Comparison of ENCODE assay signal across 8 cellular contexts in genomic region chr6:125749112-125749863, GRCh38. TPM values are rescaled to one million over a fixed set of nuclear protein-coding genes. Genes with fewer than 3 reads are reported as not detected.
DNase-seq lines count a peak whose midpoint lies in the region; ATAC-seq and TF ChIP-seq lines count a peak whose summit lies in the region.

Gene HEY2 (plus strand): TSS chr6:125749632. CDS start chr6:125749777, 145 bp downstream.

- TF ChIP-seq POLR2A in suprapubic skin (IDR thresholded peaks at IDR 0.05) = no peak

- H3K79me2 ChIP-seq in SK-N-SH (ENCODE audit: insufficient read depth) = no peaks in the 10 kb centered on the region

- H3K27me3 ChIP-seq in H7 (ENCODE audit: control insufficient read depth, insufficient read depth, low read length) (peaks cover 14% of the 10 kb centered on the region), SK-N-SH (ENCODE audit: insufficient read depth) (peaks cover 67% of the 10 kb centered on the region), suprapubic skin (peaks cover 63% of the 10 kb centered on the region)

- peaks cover 23% of the 10 kb centered on the region for H3K4me1 ChIP-seq in ES-I3 (ENCODE audit: insufficient read depth, low read length)
- peaks cover 0 to 18% of the 10 kb centered on the region in 2 experiments; a peak in 2 of 4 replicates for H3K4me1 ChIP-seq in SK-N-SH (ENCODE audit: control insufficient read depth in 1 of 2, insufficient read depth in 2 of 2, low read depth in 1 of 2, low read length in 1 of 2)
- peaks cover 34% of the 10 kb centered on the region for H3K4me1 ChIP-seq in suprapubic skin

- POLR2A ChIA-PET in SK-N-SH (lab: Yijun Ruan, JAX) = no interaction called here

- no peak for TF ChIP-seq RAD21 in SK-N-SH (IDR thresholded peaks at IDR 0.05; ENCODE audit: low read length)

- CTCF ChIA-PET in SK-N-SH (lab: Yijun Ruan, JAX) = interaction anchor here (0.6 to 3.3 kb wide), 3 partner anchors 9 to 438 kb away, joined by 3 to 23 read pairs (median 3); no protein-coding TSS in a partner anchor

- H3K9me2 ChIP-seq in SK-N-SH = no peaks in the 10 kb centered on the region

- peak within 1 kb of the TSS; percentile 80; the same call in 1 of the 2 replicates for H2AFZ ChIP-seq in SK-N-SH (ENCODE audit: low read depth)

- H3K9ac ChIP-seq in ES-I3 (ENCODE audit: low read depth, low read length) (peak within 1 kb of the TSS; percentile 76), SK-N-SH (no peak within 1 kb of the TSS)

- peak; percentile 97 for DNase-seq in H7
- peak; percentile 86 for DNase-seq in M059J (ENCODE audit: low read depth)
- DNase-seq in SK-N-SH = peak; percentile 99
- peak; percentile 92 for DNase-seq in activated naive CD8-positive, alpha-beta T cell treated with anti-CD3 and anti-CD28 coated beads for 36 hours
- DNase-seq in glutamatergic neuron = peak; percentile 96
- peak; percentile 78 for DNase-seq in omental fat pad (ENCODE audit: low spot score)
- peak; percentile 93 to 94 for DNase-seq in suprapubic skin (ENCODE audit: low spot score in 2 of 2)

- no peaks in the 10 kb centered on the region for H4K20me1 ChIP-seq in SK-N-SH (ENCODE audit: insufficient read depth)

- H3K9me3 ChIP-seq in ES-I3 (ENCODE audit: control insufficient read depth, insufficient read depth, low read length) (no peaks in the 10 kb centered on the region), SK-N-SH (no peaks in the 10 kb centered on the region), suprapubic skin (no peaks in the 10 kb centered on the region)

- H3K27me3 Mint-ChIP-seq in activated naive CD8-positive, alpha-beta T cell treated with anti-CD3 and anti-CD28 coated beads for 36 hours = peaks cover 66% of the 10 kb centered on the region
- peaks cover 10% of the 10 kb centered on the region for H3K27me3 Mint-ChIP-seq in glutamatergic neuron (ENCODE audit: unreplicated experiment)

- peak within 1 kb of the TSS; percentile 93 for H3K4me2 ChIP-seq in SK-N-SH

- H3K9me3 Mint-ChIP-seq in activated naive CD8-positive, alpha-beta T cell treated with anti-CD3 and anti-CD28 coated beads for 36 hours = no peaks in the 10 kb centered on the region
- peaks cover 4% of the 10 kb centered on the region for H3K9me3 Mint-ChIP-seq in glutamatergic neuron (ENCODE audit: unreplicated experiment)

- peak within 1 kb of the TSS; percentile 80 for H3K4me3 Mint-ChIP-seq in activated naive CD8-positive, alpha-beta T cell treated with anti-CD3 and anti-CD28 coated beads for 36 hours
- peak within 1 kb of the TSS; percentile 98 for H3K4me3 Mint-ChIP-seq in glutamatergic neuron (ENCODE audit: unreplicated experiment)

- TF ChIP-seq EP300 in SK-N-SH (IDR thresholded peaks at IDR 0.05; ENCODE audit: borderline replicate concordance in 1 of 2, low read depth in 1 of 2, low read length in 1 of 2) (no peak), suprapubic skin (IDR thresholded peaks at IDR 0.05) (no peak)

- H3K4me3 ChIP-seq in H7 (ENCODE audit: insufficient read depth, low read depth, low read length) (peak within 1 kb of the TSS; percentile 90), SK-N-SH (ENCODE audit: low read depth in 2 of 2, low read length in 1 of 2) (peak within 1 kb of the TSS; percentile 55 to 61), suprapubic skin (peak within 1 kb of the TSS; percentile 70)

- H3K36me3 ChIP-seq in ES-I3 (ENCODE audit: insufficient read depth, low read length) (no peaks in the 10 kb centered on the region), H7 (replicated peaks; ENCODE audit: control insufficient read depth, insufficient read depth, low read length) (no peaks in the 10 kb centered on the region; the same call in 1 of the 2 replicates), SK-N-SH (replicated peaks in 1 of 2; ENCODE audit: control insufficient read depth in 1 of 2, insufficient read depth in 2 of 2, low read length in 1 of 2) (no peaks in the 10 kb centered on the region), suprapubic skin (no peaks in the 10 kb centered on the region)

- H3K27ac Mint-ChIP-seq in activated naive CD8-positive, alpha-beta T cell treated with anti-CD3 and anti-CD28 coated beads for 36 hours = no peak within 1 kb of the TSS
- H3K27ac Mint-ChIP-seq in glutamatergic neuron (ENCODE audit: unreplicated experiment) = peak within 1 kb of the TSS; percentile 78

- peaks cover 42% of the 10 kb centered on the region for H3K4me1 Mint-ChIP-seq in activated naive CD8-positive, alpha-beta T cell treated with anti-CD3 and anti-CD28 coated beads for 36 hours
- peaks cover 7% of the 10 kb centered on the region for H3K4me1 Mint-ChIP-seq in glutamatergic neuron (ENCODE audit: low read depth, unreplicated experiment)

- WGBS in SK-N-SH (ENCODE audit: low lambda C conversion rate) = 0% methylated on average over 15 of the region's 103 CpGs
- WGBS in suprapubic skin = under 1% methylated on average over 39 of the region's 103 CpGs

- no peak within 1 kb of the TSS for H3K27ac ChIP-seq in SK-N-SH (ENCODE audit: low read depth in 2 of 2, low read length in 1 of 2)
- peak within 1 kb of the TSS; percentile 86 for H3K27ac ChIP-seq in suprapubic skin

- TF ChIP-seq CTCF in SK-N-SH (IDR thresholded peaks at IDR 0.05) (no peak), glutamatergic neuron (IDR thresholded peaks at IDR 0.05; ENCODE audit: partially characterized antibody, unreplicated experiment) (no peak), omental fat pad (IDR thresholded peaks at IDR 0.05) (peak in 1 of 3 donors; percentile 4), suprapubic skin (IDR thresholded peaks at IDR 0.05) (peak in 1 of 2 donors; percentile 14)

- H3F3A ChIP-seq in SK-N-SH (replicated peaks; ENCODE audit: insufficient read depth) = no peaks in the 10 kb centered on the region

- H3K36me3 Mint-ChIP-seq in activated naive CD8-positive, alpha-beta T cell treated with anti-CD3 and anti-CD28 coated beads for 36 hours = no peaks in the 10 kb centered on the region
- H3K36me3 Mint-ChIP-seq in glutamatergic neuron (ENCODE audit: unreplicated experiment) = no peaks in the 10 kb centered on the region

- peak; percentile 97 for ATAC-seq in omental fat pad (ENCODE audit: low FRiP score)

TF ChIP-seq in SK-N-SH, 30 proteins besides CTCF, POLR2A, EP300 and RAD21:
- TF ChIP-seq SIN3A (IDR thresholded peaks at IDR 0.05; ENCODE audit: borderline replicate concordance, low read depth, low read length) (no peak), MAX (IDR thresholded peaks at IDR 0.05; ENCODE audit: low read depth) (no peak; the same call in 1 of the 2 replicates), USF2 (IDR thresholded peaks at IDR 0.05; ENCODE audit: borderline replicate concordance, low read depth, low read length) (no peak), CHD2 (IDR thresholded peaks at IDR 0.05; ENCODE audit: low read length, partially characterized antibody) (no peak), USF1 (IDR thresholded peaks at IDR 0.05; ENCODE audit: borderline replicate concordance, low read depth) (no peak), MXI1 (IDR thresholded peaks at IDR 0.05; ENCODE audit: low read depth, low read length) (peak; percentile 30; the same call in 1 of the 2 replicates), TAF1 (IDR thresholded peaks at IDR 0.05; ENCODE audit: borderline replicate concordance, low read depth, low read length) (no peak), PBX3 (IDR thresholded peaks at IDR 0.05) (no peak), MEF2A (IDR thresholded peaks at IDR 0.05; ENCODE audit: borderline replicate concordance, low read depth) (no peak), GATA2 (CRISPR knock-in tag; IDR thresholded peaks at IDR 0.05) (no peak), YY1 (IDR thresholded peaks at IDR 0.05; ENCODE audit: low read depth) (no peak), NRF1 (IDR thresholded peaks at IDR 0.05; ENCODE audit: low read depth, low read length) (no peak), RCOR1 (IDR thresholded peaks at IDR 0.05; ENCODE audit: low read length) (0 out of 2 replicates have a peak, but pooled peaks have one; percentile 37), RXRA (IDR thresholded peaks at IDR 0.05; ENCODE audit: borderline replicate concordance, low read depth) (no peak), NFIC (IDR thresholded peaks at IDR 0.05; ENCODE audit: borderline replicate concordance) (no peak), TEAD4 (IDR thresholded peaks at IDR 0.05; ENCODE audit: borderline replicate concordance, insufficient read depth) (no peak)

RNA-seq across cellular contexts. Expression of gene HEY2, which starts in this region (rescaled TPM):
- total RNA-seq in H7 (2014; rRNA removed; shearing (Covaris generic)) = 19.3 and 30.4 TPM in 2 replicates
- not detected in 2 replicates for total RNA-seq in M059J (2014; rRNA removed; shearing (Covaris generic))
- polyA plus RNA-seq in SK-N-SH (2012; rRNA removed) = not detected in 2 replicates
- polyA plus RNA-seq in SK-N-SH (2012; cell fraction: cytosol; rRNA removed) = not detected in 2 replicates
- not detected in 2 replicates for polyA plus RNA-seq in SK-N-SH (2012; cell fraction: nucleus; rRNA removed)
- not detected for total RNA-seq in activated naive CD8-positive, alpha-beta T cell treated with anti-CD3 and anti-CD28 coated beads for 36 hours
- total RNA-seq in glutamatergic neuron (ENCODE audit: unreplicated experiment) (2.1 TPM), omental fat pad (1 to 10 TPM in 3 of 4 donors, under 1 TPM in 1; 0.24 to 3.2 (median 1.5) TPM), suprapubic skin (1 to 10 TPM in 3 of 4 donors, under 1 TPM in 1; 0.76 to 3.0 (median 1.9) TPM)

Comparison
In these comparisons a context has a peak if more than half of its experiments do, and no peak if none do; other contexts are left out.
1. Peak in DNase-seq in M059J; RNA of the gene not detected or under 1 TPM.
2. Peak in DNase-seq, H3K4me3 ChIP-seq and H3K4me2 ChIP-seq in SK-N-SH; RNA of the gene not detected or under 1 TPM.
3. Peak in DNase-seq in activated naive CD8-positive, alpha-beta T cell treated with anti-CD3 and anti-CD28 coated beads for 36 hours; RNA of the gene not detected or under 1 TPM.